Comparison of ENCODE assay signal across 8 cellular contexts in genomic region chr1:220810179-220810653, GRCh38. TPM values are rescaled to one million over a fixed set of nuclear protein-coding genes. Genes with fewer than 3 reads are reported as not detected.
DNase-seq lines count a peak whose midpoint lies in the region; ATAC-seq, FAIRE-seq and TF ChIP-seq lines count a peak whose summit lies in the region.

No MANE protein-coding gene starts in this region.

- H2BK15ac ChIP-seq in mesendoderm (replicated peaks; ENCODE audit: low read depth): no peak overlapping the region

- H3K18ac ChIP-seq in mesendoderm (ENCODE audit: low read length): no peak overlapping the region

- no peak overlapping the region for H3K27ac Mint-ChIP-seq in activated CD4-positive, alpha-beta T cell treated with anti-CD3 and anti-CD28 coated beads, Interleukin-2, amount 10 ng/mL, durations not matched to agents 24 days and 14 days

- H3K36me3 Mint-ChIP-seq in activated CD4-positive, alpha-beta T cell treated with anti-CD3 and anti-CD28 coated beads, Interleukin-2, amount 10 ng/mL, durations not matched to agents 24 days and 14 days (ENCODE audit: low read depth): no peaks in the 10 kb centered on the region

- intact Hi-C loops in activated CD4-positive, alpha-beta T cell treated with anti-CD3 and anti-CD28 coated beads, Interleukin-2, amount 10 ng/mL, durations not matched to agents 24 days and 14 days (cut with micrococcal nuclease): loop anchor here (1.0 kb wide), 2 partner anchors 393 to 625 kb away; no protein-coding TSS in a partner anchor
- intact Hi-C loops in dorsolateral prefrontal cortex (cut with DNase I): no loop called here

- H3K27me3 ChIP-seq in ACC112 (ENCODE audit: insufficient read depth, low read length) (0 out of 2 replicates have a peak, but pooled peaks cover 10% of the 10 kb centered on the region), dorsolateral prefrontal cortex (no peaks in the 10 kb centered on the region), mesendoderm (ENCODE audit: insufficient read depth, low read length, poor library complexity) (no peaks in the 10 kb centered on the region)

- H3K4ac ChIP-seq in mesendoderm (ENCODE audit: low read depth, low read length): no peak overlapping the region

- peaks cover 4% of the 10 kb centered on the region for H3K4me1 Mint-ChIP-seq in activated CD4-positive, alpha-beta T cell treated with anti-CD3 and anti-CD28 coated beads, Interleukin-2, amount 10 ng/mL, durations not matched to agents 24 days and 14 days

- peak overlapping the region; percentile 61 for H3K4me3 Mint-ChIP-seq in activated CD4-positive, alpha-beta T cell treated with anti-CD3 and anti-CD28 coated beads, Interleukin-2, amount 10 ng/mL, durations not matched to agents 24 days and 14 days

- no peaks in the 10 kb centered on the region for H3K79me2 ChIP-seq in ACC112 (ENCODE audit: control insufficient read depth, insufficient read depth, low read length, unreplicated experiment)
- no peaks in the 10 kb centered on the region for H3K79me2 ChIP-seq in mesendoderm (ENCODE audit: control insufficient read depth, insufficient read depth, low read length)

- H3K23ac ChIP-seq in mesendoderm (ENCODE audit: low read length): no peak overlapping the region

- H3K79me1 ChIP-seq in mesendoderm (ENCODE audit: low read length): no peaks in the 10 kb centered on the region

- H4K8ac ChIP-seq in mesendoderm (ENCODE audit: low read depth, low read length): no peak overlapping the region

- H3K4me1 ChIP-seq in ACC112 (ENCODE audit: control insufficient read depth, insufficient read depth, low read length, unreplicated experiment) (no peaks in the 10 kb centered on the region), mesendoderm (ENCODE audit: control insufficient read depth, low read depth, low read length) (no peaks in the 10 kb centered on the region)

- H3K9me3 Mint-ChIP-seq in activated CD4-positive, alpha-beta T cell treated with anti-CD3 and anti-CD28 coated beads, Interleukin-2, amount 10 ng/mL, durations not matched to agents 24 days and 14 days: no peaks in the 10 kb centered on the region

- ATAC-seq in HG03025 (IDR thresholded peaks at IDR 0.05; ENCODE audit: low FRiP score, unreplicated experiment): peak; percentile 92

- H2AFZ ChIP-seq in ACC112 (ENCODE audit: low read length, unreplicated experiment): peak overlapping the region; percentile 70

- no peak overlapping the region for H4K5ac ChIP-seq in mesendoderm (ENCODE audit: low read length)

- no CpG with 5 or more reads among the region's 20 CpGs for WGBS in mesendoderm (ENCODE audit: extremely low coverage, insufficient coverage, low lambda C conversion rate)

- no peak overlapping the region for H2BK120ac ChIP-seq in mesendoderm (ENCODE audit: low read depth, low read length)

- H2AK5ac ChIP-seq in mesendoderm (ENCODE audit: low read length): no peak overlapping the region

- peak overlapping the region; percentile 75 for H3K56ac ChIP-seq in mesendoderm (ENCODE audit: low read length)

- peak; percentile 30 to 84 (median 73) for TF ChIP-seq CTCF in dorsolateral prefrontal cortex (IDR thresholded peaks at IDR 0.05 in 54 of 56, conservative IDR thresholded peaks at IDR 0.05 in 2 of 56; ENCODE audit: low read depth in 1 of 56, partially characterized antibody in 56 of 56)

- no peak overlapping the region for H2BK5ac ChIP-seq in mesendoderm (ENCODE audit: low read length)

- no peaks in the 10 kb centered on the region for H3K36me3 ChIP-seq in ACC112 (ENCODE audit: insufficient read depth, low read length)
- H3K36me3 ChIP-seq in mesendoderm (ENCODE audit: control insufficient read depth, insufficient read depth, low read length): no peaks in the 10 kb centered on the region

- no peaks in the 10 kb centered on the region for H3K27me3 Mint-ChIP-seq in activated CD4-positive, alpha-beta T cell treated with anti-CD3 and anti-CD28 coated beads, Interleukin-2, amount 10 ng/mL, durations not matched to agents 24 days and 14 days

- H3K9ac ChIP-seq in mesendoderm (ENCODE audit: low read length): peak overlapping the region; percentile 54

- DNase-seq in GM18507 (ENCODE audit: extremely low spot score, insufficient read length, low read depth): peak; percentile 53
- peak; percentile 9 for DNase-seq in NCI-H226
- DNase-seq in activated CD4-positive, alpha-beta T cell treated with anti-CD3 and anti-CD28 coated beads, Interleukin-2, amount 10 ng/mL, durations not matched to agents 24 days and 14 days: peak; percentile 89
- peak in 7 of 10 donors; percentile 11 to 61 (median 48) for DNase-seq in dorsolateral prefrontal cortex
- peak; percentile 90 for DNase-seq in mesendoderm
- peak; percentile 20 for DNase-seq in stimulated activated CD8-positive, alpha-beta memory T cell treated with anti-CD3 and anti-CD28 coated beads, Interleukin-15, amount 100 ng/mL, for 1 hour (ENCODE audit: low read depth)

- H3K27ac ChIP-seq in ACC112 (ENCODE audit: low read depth, low read length): no peak overlapping the region
- no peak overlapping the region for H3K27ac ChIP-seq in dorsolateral prefrontal cortex
- H3K27ac ChIP-seq in mesendoderm (ENCODE audit: low read depth, low read length): no peak overlapping the region

- peak overlapping the region; percentile 30; the same call in 1 of the 2 replicates for H3K4me3 ChIP-seq in ACC112 (ENCODE audit: low read depth, low read length)
- peak overlapping the region in 5 of 59 donors; percentile 4 to 28 (median 21) for H3K4me3 ChIP-seq in dorsolateral prefrontal cortex
- no peak overlapping the region for H3K4me3 ChIP-seq in mesendoderm (ENCODE audit: low read length)

- peak overlapping the region; percentile 33 for H3K4me2 ChIP-seq in mesendoderm (ENCODE audit: low read length)

- FAIRE-seq in GM18507 (lab: Jason Lieb, UNC): peak; percentile 80

RNA-seq across cellular contexts. Expression of gene MTARC1, which starts 23.5 kb away (rescaled TPM):
- total RNA-seq in activated CD4-positive, alpha-beta T cell treated with anti-CD3 and anti-CD28 coated beads, Interleukin-2, amount 10 ng/mL, durations not matched to agents 24 days and 14 days: not detected in 2 replicates
- 10 to 100 TPM in 117 of 120 experiments, 1 to 10 TPM in 3; 9.0 to 31.7 (median 17.0) TPM for total RNA-seq in dorsolateral prefrontal cortex
- 21.1 TPM for polyA plus RNA-seq in mesendoderm (2013, experiment 1 of 2)
- 21.5 TPM for polyA plus RNA-seq in mesendoderm (2013, experiment 2 of 2)

Comparison
In these comparisons a context has a peak if more than half of its experiments do, and no peak if none do; other contexts are left out.
1. DNase-seq: peak in every context shown above with its lines; median percentile 90 in mesendoderm; 89 in activated CD4-positive, alpha-beta T cell treated with anti-CD3 and anti-CD28 coated beads, Interleukin-2, amount 10 ng/mL, durations not matched to agents 24 days and 14 days; 53 in GM18507; 48 in dorsolateral prefrontal cortex; 20 in stimulated activated CD8-positive, alpha-beta memory T cell treated with anti-CD3 and anti-CD28 coated beads, Interleukin-15, amount 100 ng/mL, for 1 hour; 9 in NCI-H226.